In genomic region chr2:205683991-205684390, GRCh38 we compare ENCODE assay signal across 1 cellular context.
TF ChIP-seq lines count a peak whose summit lies in the region.

No MANE protein-coding gene starts in this region.

TF ChIP-seq in neural cell, 6 proteins besides CTCF, POLR2A, EP300 and RAD21 (continued from another document):
- peak; percentile 4 for TF ChIP-seq REST (IDR thresholded peaks at IDR 0.05; ENCODE audit: borderline replicate concordance)
